17 cellular contexts compared by ENCODE assay signal in genomic region chr4:87908341-87908740, GRCh38.
"Had no signal": no experiment of that assay in that cellular context is flagged by ENCODE, and none has a peak within 500 bp of the region (broad histone marks: within the 10 kb centered on the region; RNA-seq: fewer than 3 reads in every experiment).

No MANE protein-coding gene starts in this region.

- ATAC-seq: foreskin keratinocyte, gastroesophageal sphincter, heart left ventricle, left cardiac atrium, left lung, left ventricle myocardium superior, lower lobe of right lung, mucosa of descending colon had no signal

- H3K4me3 ChIP-seq: coronary artery, dorsolateral prefrontal cortex, esophagus muscularis mucosa, gastroesophageal sphincter, heart left ventricle, left lung, lower lobe of right lung, mucosa of descending colon had no signal

- H3K9me3 ChIP-seq: esophagus muscularis mucosa, gastroesophageal sphincter, heart left ventricle, left lung, lower lobe of right lung, mucosa of descending colon had no signal

- H3K4me1 ChIP-seq: foreskin keratinocyte had no signal

- DNase-seq: dermis blood vessel endothelial cell; dorsolateral prefrontal cortex; effector CD4-positive, alpha-beta T cell; effector memory CD4-positive, alpha-beta T cell; foreskin keratinocyte; heart left ventricle; hippocampal formation; left cardiac atrium; left lung; left ventricle myocardium superior; lower lobe of right lung; mesenchymal stem cell; mucosa of descending colon; naive B cell had no signal

- H3K36me3 ChIP-seq: esophagus muscularis mucosa, gastroesophageal sphincter, heart left ventricle, left lung, lower lobe of right lung had no signal

- H3K27me3 ChIP-seq: dorsolateral prefrontal cortex, esophagus muscularis mucosa, foreskin keratinocyte, gastroesophageal sphincter, heart left ventricle, left lung had no signal

- H3K27ac ChIP-seq: coronary artery, dorsolateral prefrontal cortex, esophagus muscularis mucosa, foreskin keratinocyte, gastroesophageal sphincter, heart left ventricle, left lung, lower lobe of right lung had no signal
